8 cellular contexts compared by ENCODE assay signal in the genomic region with DNA sequence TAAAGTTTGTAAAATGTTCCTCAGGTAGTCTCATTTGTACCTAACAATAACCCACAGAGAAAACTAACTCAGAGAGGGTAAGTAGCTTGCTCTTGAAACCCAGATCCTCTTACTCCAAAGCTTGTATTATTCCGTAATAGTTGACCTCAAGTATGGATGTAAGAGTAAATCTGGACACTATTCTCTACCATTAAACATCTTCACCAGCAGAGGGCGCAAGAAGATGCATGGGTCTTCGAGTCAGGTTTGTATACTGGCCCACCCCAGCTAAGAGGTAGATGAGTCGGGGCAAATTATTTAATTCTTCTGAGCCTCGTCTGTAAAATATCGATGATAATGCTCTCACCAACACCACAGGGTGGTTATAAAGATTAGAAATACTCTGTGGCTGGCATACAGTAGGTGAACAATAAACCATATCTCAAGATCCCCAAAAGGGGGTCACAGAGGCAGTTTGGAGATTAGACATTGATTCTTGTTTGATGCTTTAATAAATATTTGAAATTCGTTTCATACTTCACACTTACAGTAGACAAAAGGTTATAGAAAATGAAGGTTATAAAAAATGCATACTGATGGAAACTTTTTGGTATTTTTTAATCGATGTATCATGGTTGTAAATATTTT. TPM values are rescaled to one million over a fixed set of nuclear protein-coding genes. Genes with fewer than 3 reads are reported as not detected.
DNase-seq lines count a peak whose midpoint lies in the region; ATAC-seq and TF ChIP-seq lines count a peak whose summit lies in the region.

No MANE protein-coding gene starts in this region.

- no peak overlapping the region for H3K9ac ChIP-seq in parathyroid adenoma

- CTCF ChIA-PET in PC-9 (lab: Charles Lee), result interaction anchor here (0.6 to 1.1 kb wide), 4 partner anchors 26 to 338 kb away, joined by 3 to 11 read pairs (median 5); no protein-coding TSS in a partner anchor

- no peaks in the 10 kb centered on the region for H4K20me1 ChIP-seq in PC-9 (ENCODE audit: insufficient read depth)

- H3K79me2 ChIP-seq in PC-9 (ENCODE audit: low read depth), result peaks cover 6% of the 10 kb centered on the region
- no peaks in the 10 kb centered on the region for H3K79me2 ChIP-seq in parathyroid adenoma

- no peak overlapping the region for H3K4me3 ChIP-seq in PC-9
- H3K4me3 ChIP-seq in parathyroid adenoma (ENCODE audit: low read depth, low read length), result no peak overlapping the region

- ATAC-seq in activated T-cell treated with anti-CD3 and anti-CD28 coated beads, Interleukin-2, amount 50 U/mL, for 72 hours (replicated peaks in 1 of 2), result peak in 1 of 2 donors; percentile 24
- ATAC-seq in GM19351 (IDR thresholded peaks at IDR 0.05; ENCODE audit: unreplicated experiment) (no peak), GM21381 (IDR thresholded peaks at IDR 0.05; ENCODE audit: unreplicated experiment) (no peak)

- peaks cover 21% of the 10 kb centered on the region; the same call in 1 of the 2 replicates for H3F3A ChIP-seq in PC-9 (ENCODE audit: insufficient read depth, low read depth)

- H3K36me3 ChIP-seq in PC-9 (ENCODE audit: low read depth) (no peaks in the 10 kb centered on the region), parathyroid adenoma (ENCODE audit: control insufficient read depth, insufficient read depth, low read length) (no peaks in the 10 kb centered on the region)

- H3K27ac Mint-ChIP-seq in activated T-cell treated with anti-CD3 and anti-CD28 coated beads, Interleukin-2, amount 50 U/mL, for 72 hours, result no peak overlapping the region

- DNase-seq in DMS114 treated with DMSO at 0.1 percent for 48 hours (lab: John Stamatoyannopoulos, UW; ENCODE audit: unreplicated experiment), result peak; percentile 41
- DNase-seq in HUDEP-2 (lab: John Stamatoyannopoulos, UW; ENCODE audit: unreplicated experiment in 76 of 76), result peak in 55 of 76 experiments; percentile 2 to 82 (median 41)
- peak in 1 of 2 experiments; percentile 49 for DNase-seq in PC-9
- peak; percentile 65 to 73 for DNase-seq in activated T-cell treated with anti-CD3 and anti-CD28 coated beads, Interleukin-2, amount 50 U/mL, for 72 hours
- peak; percentile 81 for DNase-seq in foreskin melanocyte

- H3K4me1 ChIP-seq in PC-9 (replicated peaks; ENCODE audit: insufficient read depth) (peaks cover 16% of the 10 kb centered on the region), parathyroid adenoma (peaks cover 13% of the 10 kb centered on the region)

- POLR2A ChIA-PET in PC-9 (lab: Charles Lee; ENCODE audit: unreplicated experiment), result no interaction called here

- intact Hi-C loops in PC-9 (cut with micrococcal nuclease; ENCODE audit: unreplicated experiment), result loop anchor here (1.0 to 10.0 kb wide), 4 partner anchors 100 to 370 kb away; a partner anchor contains a TSS

- H3K36me3 Mint-ChIP-seq in activated T-cell treated with anti-CD3 and anti-CD28 coated beads, Interleukin-2, amount 50 U/mL, for 72 hours (ENCODE audit: insufficient read depth in 2 of 2), result peaks cover 0 to 4% of the 10 kb centered on the region in 2 donors

- BruUV-seq in PC-9 (replicated peaks; lab: Mats Ljungman, UMichigan), result no TSS peak

- H3K9me3 Mint-ChIP-seq in activated T-cell treated with anti-CD3 and anti-CD28 coated beads, Interleukin-2, amount 50 U/mL, for 72 hours, result no peaks in the 10 kb centered on the region

- peaks cover 14% of the 10 kb centered on the region for H3K27me3 Mint-ChIP-seq in activated T-cell treated with anti-CD3 and anti-CD28 coated beads, Interleukin-2, amount 50 U/mL, for 72 hours (ENCODE audit: low read depth)

- peak; percentile 80 for TF ChIP-seq CTCF in PC-9 (conservative IDR thresholded peaks at IDR 0.05)
- TF ChIP-seq CTCF in parathyroid adenoma (IDR thresholded peaks at IDR 0.05), result peak; percentile 94

- H3K27me3 ChIP-seq in PC-9 (ENCODE audit: insufficient read depth, low read depth), result no peaks in the 10 kb centered on the region
- H3K27me3 ChIP-seq in parathyroid adenoma (ENCODE audit: control insufficient read depth, insufficient read depth, low read length), result no peaks in the 10 kb centered on the region

- no peak overlapping the region for H3K4me3 Mint-ChIP-seq in activated T-cell treated with anti-CD3 and anti-CD28 coated beads, Interleukin-2, amount 50 U/mL, for 72 hours

- H3K4me2 ChIP-seq in PC-9 (no peak overlapping the region), parathyroid adenoma (ENCODE audit: low read length) (no peak overlapping the region)

- H3K27ac ChIP-seq in PC-9, result no peak overlapping the region
- H3K27ac ChIP-seq in parathyroid adenoma, result no peak overlapping the region

- H3K9me2 ChIP-seq in PC-9 (ENCODE audit: insufficient read depth), result no peaks in the 10 kb centered on the region

- no peaks in the 10 kb centered on the region for H3K9me3 ChIP-seq in PC-9 (ENCODE audit: insufficient read depth, low read depth)
- no peaks in the 10 kb centered on the region for H3K9me3 ChIP-seq in parathyroid adenoma (ENCODE audit: control insufficient read depth, low read length)

- peaks cover 11% of the 10 kb centered on the region for H3K4me1 Mint-ChIP-seq in activated T-cell treated with anti-CD3 and anti-CD28 coated beads, Interleukin-2, amount 50 U/mL, for 72 hours (ENCODE audit: low read depth)

- H2AFZ ChIP-seq in PC-9 (no peak overlapping the region), parathyroid adenoma (no peak overlapping the region)

RNA-seq across cellular contexts. Expression of a gene that starts 3.5 kb away (rescaled TPM):
- total RNA-seq in PC-9 (2021), result 10.0 and 11.8 TPM in 2 replicates
- total RNA-seq in activated T-cell treated with anti-CD3 and anti-CD28 coated beads, Interleukin-2, amount 50 U/mL, for 72 hours, result 10 to 100 TPM in 1 of 2 donors, 1 to 10 TPM in 1; 5.5 to 15.0 TPM
